11 cellular contexts compared by ENCODE assay signal in genomic region chr17:3043737-3044365, GRCh38. TPM values are rescaled to one million over a fixed set of nuclear protein-coding genes. Genes with fewer than 3 reads are reported as not detected.
DNase-seq lines count a peak whose midpoint lies in the region; ATAC-seq, FAIRE-seq and TF ChIP-seq lines count a peak whose summit lies in the region.
"Had no signal": no experiment of that assay in that cellular context is flagged by ENCODE, and none has a peak within 500 bp of the region (broad histone marks: within the 10 kb centered on the region; RNA-seq: fewer than 3 reads in every experiment).

No MANE protein-coding gene starts in this region.

- no peak overlapping the region for H3K4me3 ChIP-seq in mucosa of descending colon
- no peak overlapping the region for H3K4me3 ChIP-seq in CD8-positive, alpha-beta T cell (ENCODE audit: low read depth, low read length)
- H3K4me3 ChIP-seq: vagina had no signal

- TF ChIP-seq EP300 in Ishikawa (IDR thresholded peaks at IDR 0.05; ENCODE audit: borderline replicate concordance), result no peak

- H3K9me3 ChIP-seq in mucosa of descending colon, result peaks cover 10% of the 10 kb centered on the region
- H3K9me3 ChIP-seq in CD8-positive, alpha-beta T cell (ENCODE audit: low read length), result no peaks in the 10 kb centered on the region

- H3K27me3 ChIP-seq in CD8-positive, alpha-beta T cell (ENCODE audit: insufficient read depth, low read length), result no peaks in the 10 kb centered on the region
- H3K27me3 ChIP-seq: vagina had no signal

- no peaks in the 10 kb centered on the region for H3K27me3 Mint-ChIP-seq in T-helper 2 cell treated with Interferon-gamma antibody and Interleukin-4, amounts not matched to agents 5 μg/mL and 100 μg/mL, for 36 hours (ENCODE audit: low read depth)
- H3K27me3 Mint-ChIP-seq in activated CD4-positive, alpha-beta memory T cell treated with anti-CD3 and anti-CD28 coated beads for 36 hours, result peaks cover 3% of the 10 kb centered on the region
- H3K27me3 Mint-ChIP-seq in CD8-positive, alpha-beta T cell (ENCODE audit: low read depth), result peaks cover 21% of the 10 kb centered on the region

- H3K36me3 Mint-ChIP-seq in T-helper 2 cell treated with Interferon-gamma antibody and Interleukin-4, amounts not matched to agents 5 μg/mL and 100 μg/mL, for 36 hours (ENCODE audit: low read depth), result no peaks in the 10 kb centered on the region
- H3K36me3 Mint-ChIP-seq in activated CD4-positive, alpha-beta memory T cell treated with anti-CD3 and anti-CD28 coated beads for 36 hours, result peaks cover 3% of the 10 kb centered on the region
- no peaks in the 10 kb centered on the region for H3K36me3 Mint-ChIP-seq in CD8-positive, alpha-beta T cell

- peak; percentile 51; the same call in 1 of the 2 replicates for TF ChIP-seq RAD21 in Ishikawa (IDR thresholded peaks at IDR 0.05; ENCODE audit: low read depth)

- H3K27ac Mint-ChIP-seq in T-helper 2 cell treated with Interferon-gamma antibody and Interleukin-4, amounts not matched to agents 5 μg/mL and 100 μg/mL, for 36 hours, result no peak overlapping the region
- no peak overlapping the region for H3K27ac Mint-ChIP-seq in activated CD4-positive, alpha-beta memory T cell treated with anti-CD3 and anti-CD28 coated beads for 36 hours
- H3K27ac Mint-ChIP-seq in CD8-positive, alpha-beta T cell, result no peak overlapping the region

- H3K4me1 Mint-ChIP-seq in T-helper 2 cell treated with Interferon-gamma antibody and Interleukin-4, amounts not matched to agents 5 μg/mL and 100 μg/mL, for 36 hours (ENCODE audit: low read depth), result peaks cover 4% of the 10 kb centered on the region
- H3K4me1 Mint-ChIP-seq in activated CD4-positive, alpha-beta memory T cell treated with anti-CD3 and anti-CD28 coated beads for 36 hours (ENCODE audit: low read depth), result peaks cover 16% of the 10 kb centered on the region
- H3K4me1 Mint-ChIP-seq in CD8-positive, alpha-beta T cell (ENCODE audit: low read depth), result peaks cover 7% of the 10 kb centered on the region

- H3K9me3 Mint-ChIP-seq in T-helper 2 cell treated with Interferon-gamma antibody and Interleukin-4, amounts not matched to agents 5 μg/mL and 100 μg/mL, for 36 hours, result peaks cover 16% of the 10 kb centered on the region
- peaks cover 17% of the 10 kb centered on the region for H3K9me3 Mint-ChIP-seq in activated CD4-positive, alpha-beta memory T cell treated with anti-CD3 and anti-CD28 coated beads for 36 hours
- H3K9me3 Mint-ChIP-seq in CD8-positive, alpha-beta T cell, result peaks cover 11% of the 10 kb centered on the region

- FAIRE-seq in frontal cortex (lab: Jason Lieb, UNC), result no peak

- TF ChIP-seq CTCF in mucosa of descending colon (IDR thresholded peaks at IDR 0.05), result no peak
- no peak for TF ChIP-seq CTCF in CD8-positive, alpha-beta T cell (IDR thresholded peaks at IDR 0.05)

- H3K4me3 Mint-ChIP-seq in T-helper 2 cell treated with Interferon-gamma antibody and Interleukin-4, amounts not matched to agents 5 μg/mL and 100 μg/mL, for 36 hours, result no peak overlapping the region
- H3K4me3 Mint-ChIP-seq in activated CD4-positive, alpha-beta memory T cell treated with anti-CD3 and anti-CD28 coated beads for 36 hours, result no peak overlapping the region
- no peak overlapping the region for H3K4me3 Mint-ChIP-seq in CD8-positive, alpha-beta T cell

- POLR2A ChIA-PET in activated CD4-positive, alpha-beta memory T cell treated with anti-CD3 and anti-CD28 coated beads for 36 hours (lab: Charles Lee), result no interaction called here
- POLR2A ChIA-PET in CD8-positive, alpha-beta T cell (lab: Charles Lee), result no interaction called here

- no peaks in the 10 kb centered on the region for H3K4me1 ChIP-seq in mucosa of descending colon (ENCODE audit: low read depth)
- H3K4me1 ChIP-seq in CD8-positive, alpha-beta T cell (ENCODE audit: insufficient read depth, low read length), result no peaks in the 10 kb centered on the region
- H3K4me1 ChIP-seq: vagina had no signal

- H3K36me3 ChIP-seq in mucosa of descending colon (ENCODE audit: low read depth), result no peaks in the 10 kb centered on the region
- H3K36me3 ChIP-seq in CD8-positive, alpha-beta T cell (ENCODE audit: insufficient read depth, low read length), result no peaks in the 10 kb centered on the region
- H3K36me3 ChIP-seq: vagina had no signal

- peak; percentile 3 for DNase-seq in T-helper 2 cell treated with Interferon-gamma antibody and Interleukin-4, amounts not matched to agents 5 μg/mL and 100 μg/mL, for 36 hours (ENCODE audit: low spot score)
- DNase-seq in T-helper 2 cell (no peak), mucosa of descending colon (peak in 1 of 3 donors; percentile 25), frontal cortex (ENCODE audit: low spot score in 2 of 2) (no peak), DMS114 treated with DMSO at 0.1 percent for 48 hours (lab: John Stamatoyannopoulos, UW; ENCODE audit: unreplicated experiment) (no peak)
- DNase-seq in activated CD4-positive, alpha-beta memory T cell treated with anti-CD3 and anti-CD28 coated beads for 36 hours, result peak; percentile 34
- DNase-seq in CD8-positive, alpha-beta T cell, result no peak
- DNase-seq: caudate nucleus, NCI-H2107 had no signal

- CTCF ChIA-PET in activated CD4-positive, alpha-beta memory T cell treated with anti-CD3 and anti-CD28 coated beads for 36 hours (lab: Charles Lee), result interaction anchor here (1.3 to 1.8 kb wide), 3 partner anchors 31 to 258 kb away, joined by 4 to 7 read pairs (median 4); no protein-coding TSS in a partner anchor
- CTCF ChIA-PET in CD8-positive, alpha-beta T cell (lab: Charles Lee), result no interaction called here

- intact Hi-C loops in activated CD4-positive, alpha-beta memory T cell treated with anti-CD3 and anti-CD28 coated beads for 36 hours (cut with micrococcal nuclease), result no loop called here
- intact Hi-C loops in mucosa of descending colon (cut with DNase I, micrococcal nuclease), result no loop called here
- intact Hi-C loops in CD8-positive, alpha-beta T cell (cut with DNase I, micrococcal nuclease), result loop anchor here in 1 of 2 experiments (10.0 kb wide), 1 partner anchor 491 kb away; no protein-coding TSS in a partner anchor

- H3K27ac ChIP-seq in CD8-positive, alpha-beta T cell (ENCODE audit: low read depth, low read length), result no peak overlapping the region
- H3K27ac ChIP-seq: vagina had no signal

- peak; percentile 26 for ATAC-seq in mucosa of descending colon
- no peak for ATAC-seq in CD8-positive, alpha-beta T cell

TF ChIP-seq in Ishikawa, 13 proteins besides CTCF, POLR2A, EP300 and RAD21:
- no peak for TF ChIP-seq YY1 (IDR thresholded peaks at IDR 0.05; ENCODE audit: low read depth)
- TF ChIP-seq CEBPB (IDR thresholded peaks at IDR 0.05), result no peak
- TF ChIP-seq FOXM1 (IDR thresholded peaks at IDR 0.05; ENCODE audit: borderline replicate concordance, low read depth), result no peak
- TF ChIP-seq TEAD4 (IDR thresholded peaks at IDR 0.05), result no peak
- no peak for TF ChIP-seq EGR1 (IDR thresholded peaks at IDR 0.05)
- TF ChIP-seq USF1 (IDR thresholded peaks at IDR 0.05), result no peak
- TF ChIP-seq TCF12 (IDR thresholded peaks at IDR 0.05; ENCODE audit: low read depth), result no peak
- TF ChIP-seq CREB1 (IDR thresholded peaks at IDR 0.05; ENCODE audit: low read depth), result no peak
- TF ChIP-seq ZBTB7A (IDR thresholded peaks at IDR 0.05; ENCODE audit: low read depth), result no peak
- no peak for TF ChIP-seq TAF1 (IDR thresholded peaks at IDR 0.05; ENCODE audit: low read depth)
- TF ChIP-seq REST (IDR thresholded peaks at IDR 0.05; ENCODE audit: low read depth), result no peak
- no peak for TF ChIP-seq MAX (IDR thresholded peaks at IDR 0.05)
- no peak for TF ChIP-seq NFIC (IDR thresholded peaks at IDR 0.05)

RNA-seq across cellular contexts. Expression of gene OR1D5, which starts 19.6 kb away (rescaled TPM):
- not detected for total RNA-seq in activated CD4-positive, alpha-beta memory T cell treated with anti-CD3 and anti-CD28 coated beads for 36 hours
- total RNA-seq in mucosa of descending colon (not detected), frontal cortex (not detected)
- total RNA-seq in CD8-positive, alpha-beta T cell, result not detected
- total RNA-seq: vagina had no signal

Comparison
In these comparisons a context has a peak if more than half of its experiments do, and no peak if none do; other contexts are left out.
1. DNase-seq: peak in T-helper 2 cell treated with Interferon-gamma antibody and Interleukin-4, amounts not matched to agents 5 μg/mL and 100 μg/mL, for 36 hours (single experiment) and activated CD4-positive, alpha-beta memory T cell treated with anti-CD3 and anti-CD28 coated beads for 36 hours (single experiment); none in T-helper 2 cell (0 of 5), frontal cortex (0 of 2), CD8-positive, alpha-beta T cell (0 of 7) and DMS114 treated with DMSO at 0.1 percent for 48 hours (single experiment).